10 cellular contexts compared by ENCODE assay signal in the genomic region with DNA sequence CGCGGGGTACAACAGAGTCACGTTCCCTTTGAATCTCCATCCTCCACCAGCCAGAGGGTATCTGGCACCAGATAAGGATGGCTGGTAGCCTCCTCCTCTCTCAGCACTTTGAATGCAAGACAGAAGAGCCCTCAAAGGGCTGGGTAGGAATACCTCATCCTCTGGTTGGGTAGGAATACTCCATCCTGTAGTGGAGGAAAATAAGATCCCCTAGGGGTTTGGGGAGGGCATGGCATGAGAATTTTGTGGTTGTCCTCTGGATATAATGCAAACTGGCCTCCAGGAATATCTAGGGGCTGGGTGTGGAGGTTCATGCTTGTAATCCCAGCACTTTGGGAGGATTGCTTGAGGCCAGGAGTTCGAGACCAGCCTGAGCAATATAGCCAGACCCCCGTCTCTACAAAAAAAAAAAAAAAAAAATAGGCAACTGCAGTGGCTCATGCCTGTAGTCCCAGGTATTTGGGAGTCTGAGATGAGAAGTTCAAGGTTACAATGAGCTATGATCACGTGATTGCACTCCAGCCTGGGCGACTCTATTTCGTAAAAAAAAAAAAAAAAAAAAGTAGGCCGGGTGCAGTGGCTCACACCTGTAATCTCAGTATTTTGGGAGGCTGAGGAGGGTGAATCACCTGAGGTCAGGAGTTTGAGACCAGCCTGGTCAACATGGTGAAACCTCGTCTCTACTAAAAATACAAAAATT.
DNase-seq lines count a peak whose midpoint lies in the region; ATAC-seq and TF ChIP-seq lines count a peak whose summit lies in the region.
"Had no signal": no experiment of that assay in that cellular context is flagged by ENCODE, and none has a peak within 500 bp of the region (broad histone marks: within the 10 kb centered on the region; RNA-seq: fewer than 3 reads in every experiment).

No MANE protein-coding gene starts in this region.

- DNase-seq in coronary artery (ENCODE audit: low spot score), result no peak
- DNase-seq in posterior cingulate gyrus, result no peak
- DNase-seq in midbrain (lab: John Stamatoyannopoulos, UW), result no peak
- no peak for DNase-seq in activated CD8-positive, alpha-beta memory T cell treated with anti-CD3 and anti-CD28 coated beads, Interleukin-2, amount 50 U/mL, for 4 hours
- DNase-seq: effector CD8-positive, alpha-beta T cell had no signal

- no peak overlapping the region for H2AFZ ChIP-seq in ACC112 (ENCODE audit: low read length, unreplicated experiment)

- peaks cover 43% of the 10 kb centered on the region for H3K4me1 ChIP-seq in ACC112 (ENCODE audit: control insufficient read depth, insufficient read depth, low read length, unreplicated experiment)
- peaks cover 17% of the 10 kb centered on the region for H3K4me1 ChIP-seq in HUES48 (ENCODE audit: control insufficient read depth, insufficient read depth, low read length)
- peaks cover 59 to 72% of the 10 kb centered on the region in 2 donors for H3K4me1 ChIP-seq in mucosa of rectum (ENCODE audit: control insufficient read depth in 2 of 2, insufficient read depth in 2 of 2, low read length in 2 of 2)

- H3K9me3 ChIP-seq in HUES48 (ENCODE audit: control insufficient read depth, insufficient read depth, low read length), result no peaks in the 10 kb centered on the region
- no peaks in the 10 kb centered on the region for H3K9me3 ChIP-seq in mucosa of rectum (ENCODE audit: control insufficient read depth in 2 of 2, low read length in 2 of 2)

- ATAC-seq in HG03095 (IDR thresholded peaks at IDR 0.05; ENCODE audit: unreplicated experiment), result no peak
- ATAC-seq: HCT116 had no signal

- H3K4me3 ChIP-seq in ACC112 (ENCODE audit: low read depth, low read length), result peak overlapping the region; percentile 96
- peak overlapping the region; percentile 64; the same call in 1 of the 2 replicates for H3K4me3 ChIP-seq in HUES48 (ENCODE audit: low read depth, low read length)
- peak overlapping the region; percentile 83 for H3K4me3 ChIP-seq in coronary artery
- H3K4me3 ChIP-seq in mucosa of rectum (ENCODE audit: low read length in 2 of 2), result peak overlapping the region; percentile 90

- H3K27me3 ChIP-seq in ACC112 (ENCODE audit: insufficient read depth, low read length) (no peaks in the 10 kb centered on the region), HUES48 (ENCODE audit: control insufficient read depth, insufficient read depth, low read length) (no peaks in the 10 kb centered on the region), mucosa of rectum (ENCODE audit: control insufficient read depth in 2 of 2, insufficient read depth in 2 of 2, low read length in 2 of 2) (no peaks in the 10 kb centered on the region)

- H3K79me2 ChIP-seq in ACC112 (ENCODE audit: control insufficient read depth, insufficient read depth, low read length, unreplicated experiment), result peaks cover 80% of the 10 kb centered on the region

- no peak for TF ChIP-seq CTCF in coronary artery (IDR thresholded peaks at IDR 0.05)

- H3K9ac ChIP-seq in HUES48 (ENCODE audit: low read depth, low read length) (no peak overlapping the region), mucosa of rectum (ENCODE audit: low read depth in 1 of 2, low read length in 2 of 2) (peak overlapping the region; percentile 92 to 93)

- peaks cover 24% of the 10 kb centered on the region; the same call in 1 of the 2 replicates for H3K36me3 ChIP-seq in ACC112 (ENCODE audit: insufficient read depth, low read length)
- no peaks in the 10 kb centered on the region for H3K36me3 ChIP-seq in HUES48 (ENCODE audit: control insufficient read depth, insufficient read depth, low read length)
- no peaks in the 10 kb centered on the region for H3K36me3 ChIP-seq in mucosa of rectum (ENCODE audit: control insufficient read depth in 2 of 2, insufficient read depth in 2 of 2, low read length in 2 of 2)

- intact Hi-C loops in posterior cingulate gyrus (cut with DNase I), result no loop called here

- peak overlapping the region; percentile 69 for H3K27ac ChIP-seq in ACC112 (ENCODE audit: low read depth, low read length)
- no peak overlapping the region for H3K27ac ChIP-seq in HUES48 (ENCODE audit: low read depth, low read length)
- H3K27ac ChIP-seq in coronary artery, result peak overlapping the region; percentile 94 to 97
- H3K27ac ChIP-seq in mucosa of rectum (ENCODE audit: low read depth in 2 of 2, low read length in 2 of 2), result peak overlapping the region; percentile 84 to 92
